ENCODE assay signal across 8 cellular contexts in the genomic region with DNA sequence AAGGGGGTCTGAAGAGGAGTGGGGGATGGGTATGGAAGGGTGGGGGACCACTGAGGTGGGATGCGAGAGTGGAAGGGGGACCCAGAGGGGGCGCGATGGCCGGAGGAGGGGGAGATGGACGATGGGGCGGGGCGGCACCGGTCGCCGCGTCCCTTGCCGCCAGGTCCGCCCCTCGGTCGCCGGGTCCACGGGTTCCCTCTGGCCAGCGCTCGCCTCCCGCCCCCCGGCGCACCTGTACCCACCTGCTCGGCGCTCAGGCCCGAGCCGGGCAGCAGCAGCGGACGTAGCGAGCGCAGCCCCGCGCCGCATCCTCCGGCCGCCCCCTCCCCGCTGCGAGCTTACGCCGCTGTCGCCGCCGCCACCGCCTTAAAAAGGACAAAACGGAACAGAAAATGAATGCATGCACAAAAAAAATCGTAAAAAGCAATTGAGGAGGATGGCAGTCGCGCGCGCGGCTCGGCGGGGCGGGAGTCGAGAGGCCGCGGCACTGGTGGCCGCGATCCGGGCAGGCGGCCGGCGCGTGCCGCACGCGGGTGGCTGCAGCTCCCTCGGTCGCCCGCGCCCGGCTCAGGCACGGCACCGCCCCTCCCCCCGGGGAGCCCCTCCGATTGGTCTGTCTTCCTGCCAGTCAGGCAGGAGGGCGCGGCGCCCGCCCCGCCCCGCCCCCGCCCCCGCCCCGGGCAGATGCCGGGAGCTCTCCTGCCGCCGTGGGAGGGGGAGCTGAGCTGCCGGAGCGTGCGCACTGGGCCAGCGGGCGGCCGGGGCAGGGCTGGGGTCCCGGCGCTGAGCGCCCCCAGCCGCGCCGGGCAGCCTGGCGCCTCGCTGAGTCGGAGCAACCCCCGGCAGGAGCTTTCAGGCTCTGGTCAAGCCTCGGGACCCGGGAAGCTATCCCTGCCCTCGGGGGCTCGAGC. TPM values are rescaled to one million over a fixed set of nuclear protein-coding genes. Genes with fewer than 3 reads are reported as not detected.
DNase-seq lines count a peak whose midpoint lies in the region; TF ChIP-seq lines count a peak whose summit lies in the region.

Gene JAKMIP1, minus strand, starts transcription at position 539 of the 911 bp plus-strand sequence. CDS start 87,699 bp downstream, outside the sequence.

- H2BK120ac ChIP-seq in H9 (ENCODE audit: low read depth, low read length, poor library complexity, severe bottlenecking) (no peak within 1 kb of the TSS), mesenchymal stem cell (ENCODE audit: low read depth, low read length) (no peak within 1 kb of the TSS)

- H3K27ac ChIP-seq in H9 (ENCODE audit: insufficient read length, low read depth, low read length): no peak within 1 kb of the TSS
- H3K27ac ChIP-seq in duodenal mucosa (ENCODE audit: low read depth, low read length): no peak within 1 kb of the TSS
- H3K27ac ChIP-seq in mesenchymal stem cell (ENCODE audit: low read length, poor library complexity, severe bottlenecking): no peak within 1 kb of the TSS

- H2BK12ac ChIP-seq in H9 (ENCODE audit: insufficient read length, low read depth, low read length) (no peak within 1 kb of the TSS), mesenchymal stem cell (ENCODE audit: low read length in 2 of 2) (no peak within 1 kb of the TSS)

- H3K4me1 ChIP-seq in H9 (ENCODE audit: insufficient read depth, low read length) (0 out of 2 replicates have a peak, but pooled peaks cover 3% of the 10 kb centered on the region), duodenal mucosa (ENCODE audit: control insufficient read depth in 1 of 2, insufficient read depth in 2 of 2, low read length in 2 of 2) (no peaks in the 10 kb centered on the region), mesenchymal stem cell (ENCODE audit: control insufficient read depth, insufficient read depth, low read depth, low read length) (peaks cover 20% of the 10 kb centered on the region)

- H4K91ac ChIP-seq in H9 (ENCODE audit: insufficient read length, low read depth, low read length) (no peak within 1 kb of the TSS), mesenchymal stem cell (ENCODE audit: low read length) (peak within 1 kb of the TSS; percentile 58)

- no peak within 1 kb of the TSS; a peak in 1 of 7 replicates for H3K27ac Mint-ChIP-seq in H9

- peak within 1 kb of the TSS; percentile 64 to 89 for H3K4me3 Mint-ChIP-seq in H9

- H3K9ac ChIP-seq in H9 (ENCODE audit: extremely low read depth, insufficient read length, low read length) (no peak within 1 kb of the TSS), duodenal mucosa (ENCODE audit: low read depth in 1 of 2, low read length in 2 of 2) (no peak within 1 kb of the TSS), mesenchymal stem cell (ENCODE audit: low read length) (no peak within 1 kb of the TSS)

- H3T11ph ChIP-seq in H9 (ENCODE audit: low read length): no peak within 1 kb of the TSS

- H3K14ac ChIP-seq in H9 (ENCODE audit: insufficient read depth, low read length) (no peak within 1 kb of the TSS), mesenchymal stem cell (ENCODE audit: low read length in 2 of 2) (no peak within 1 kb of the TSS)

- H3K4ac ChIP-seq in H9 (ENCODE audit: low read depth, low read length) (no peak within 1 kb of the TSS), mesenchymal stem cell (ENCODE audit: low read depth in 1 of 2, low read length in 2 of 2) (no peak within 1 kb of the TSS)

- H3K18ac ChIP-seq in H9 (ENCODE audit: insufficient read length, low read depth, low read length): no peak within 1 kb of the TSS
- H3K18ac ChIP-seq in mesenchymal stem cell (ENCODE audit: low read depth in 1 of 2, low read length in 2 of 2): peak within 1 kb of the TSS in 1 of 2 experiments; percentile 31

- H2AFZ ChIP-seq in H9 (ENCODE audit: low read length) (no peak within 1 kb of the TSS), mesenchymal stem cell (ENCODE audit: low read depth, low read length) (peak within 1 kb of the TSS; percentile 77)

- peaks cover 0 to 8% (median 0%) of the 10 kb centered on the region in 3 experiments; a peak in 1 of 7 replicates for H3K36me3 Mint-ChIP-seq in H9 (ENCODE audit: insufficient read depth in 1 of 3, low read depth in 3 of 3)

- no peak for TF ChIP-seq CTCF in GM12875 (IDR thresholded peaks at IDR 0.05; ENCODE audit: borderline replicate concordance, insufficient read depth, low read depth, low read length)
- TF ChIP-seq CTCF in H9 (conservative IDR thresholded peaks at IDR 0.05): no peak

- H3K27me3 Mint-ChIP-seq in H9 (ENCODE audit: low read depth): peaks cover 58% of the 10 kb centered on the region

- no peak within 1 kb of the TSS for H3K56ac ChIP-seq in H9 (ENCODE audit: insufficient read length, low read depth, low read length)

- no CpG with 5 or more reads among the region's 107 CpGs for WGBS in H9 (ENCODE audit: extremely low coverage, insufficient read length, low lambda C conversion rate)
- WGBS in mesenchymal stem cell: 1% methylated on average over 72 of the region's 107 CpGs

- H3K9me3 Mint-ChIP-seq in H9: peaks cover 6 to 8% of the 10 kb centered on the region in 2 experiments; a peak in 4 of 5 replicates

- H3K9me3 ChIP-seq in H9 (ENCODE audit: control insufficient read depth, low read depth, low read length): no peaks in the 10 kb centered on the region
- H3K9me3 ChIP-seq in duodenal mucosa (ENCODE audit: control insufficient read depth in 1 of 2, low read length in 2 of 2): peaks cover 0 to 6% of the 10 kb centered on the region in 2 donors
- H3K9me3 ChIP-seq in mesenchymal stem cell (ENCODE audit: control insufficient read depth, low read length): peaks cover 7% of the 10 kb centered on the region

- peaks cover 38 to 39% of the 10 kb centered on the region in 2 experiments for H3K4me1 Mint-ChIP-seq in H9

- peaks cover 7% of the 10 kb centered on the region for H3K23me2 ChIP-seq in H9 (ENCODE audit: insufficient read length, low read depth, low read length, poor library complexity, severe bottlenecking)

- no peaks in the 10 kb centered on the region for H3K79me1 ChIP-seq in H9 (ENCODE audit: insufficient read depth, low read depth, low read length, poor library complexity, severe bottlenecking)
- no peaks in the 10 kb centered on the region for H3K79me1 ChIP-seq in mesenchymal stem cell (replicated peaks; ENCODE audit: low read length, poor library complexity, severe bottlenecking)

- no peaks in the 10 kb centered on the region for H3K36me3 ChIP-seq in duodenal mucosa (ENCODE audit: control insufficient read depth in 1 of 2, insufficient read depth in 2 of 2, low read length in 2 of 2)
- H3K36me3 ChIP-seq in mesenchymal stem cell (ENCODE audit: control insufficient read depth in 1 of 2, insufficient read depth in 2 of 2, low read depth in 1 of 2, low read length in 2 of 2): no peaks in the 10 kb centered on the region

- H2BK15ac ChIP-seq in H9 (ENCODE audit: low read depth, low read length) (no peak within 1 kb of the TSS), mesenchymal stem cell (ENCODE audit: low read depth, poor library complexity, severe bottlenecking) (no peak within 1 kb of the TSS)

- H4K8ac ChIP-seq in H9 (replicated peaks; ENCODE audit: insufficient read length, low read depth, low read length) (no peak within 1 kb of the TSS), mesenchymal stem cell (ENCODE audit: low read length) (no peak within 1 kb of the TSS)

- no peaks in the 10 kb centered on the region for H4K20me1 ChIP-seq in H9 (ENCODE audit: control insufficient read depth, insufficient read depth, insufficient read length)

- no peak within 1 kb of the TSS for H2AK5ac ChIP-seq in H9 (ENCODE audit: insufficient read length, low read length)
- no peak within 1 kb of the TSS for H2AK5ac ChIP-seq in mesenchymal stem cell (ENCODE audit: low read length, severe bottlenecking)

- H3K4me2 ChIP-seq in H9 (ENCODE audit: insufficient read depth, insufficient read length, low read length) (peak within 1 kb of the TSS; percentile 68), mesenchymal stem cell (ENCODE audit: low read length, poor library complexity, severe bottlenecking) (peak within 1 kb of the TSS; percentile 93)

- H3K23ac ChIP-seq in H9 (ENCODE audit: insufficient read length, low read depth, low read length) (no peak within 1 kb of the TSS), mesenchymal stem cell (ENCODE audit: low read length in 2 of 2) (no peak within 1 kb of the TSS)

- H3K4me3 ChIP-seq in GM12875 (ENCODE audit: low read depth, low read length) (peak within 1 kb of the TSS; percentile 86), duodenal mucosa (ENCODE audit: low read depth in 1 of 2, low read length in 2 of 2) (peak within 1 kb of the TSS; percentile 47 to 60), mesenchymal stem cell (ENCODE audit: insufficient read depth in 1 of 2, low read depth in 1 of 2, low read length in 2 of 2) (peak within 1 kb of the TSS in 1 of 2 experiments; percentile 54)

- H3K79me2 ChIP-seq in H9 (ENCODE audit: insufficient read depth, low read length): no peaks in the 10 kb centered on the region

- no peak within 1 kb of the TSS for H4K5ac ChIP-seq in H9 (ENCODE audit: insufficient read length, low read depth, low read length)

- H2BK5ac ChIP-seq in H9 (ENCODE audit: insufficient read length, low read length) (no peak within 1 kb of the TSS), mesenchymal stem cell (ENCODE audit: low read depth, low read length, poor library complexity, severe bottlenecking) (no peak within 1 kb of the TSS)

- DNase-seq in H9: peak; percentile 91
- DNase-seq in NCI-H1105 treated with DMSO at 0.1 percent for 48 hours (lab: John Stamatoyannopoulos, UW): peak; percentile 44
- peak; percentile 79 to 82 for DNase-seq in activated CD4-positive, alpha-beta T cell treated with anti-CD3 and anti-CD28 coated beads, Interleukin-2, amount 50 U/mL, for 4 hours
- DNase-seq in mesenchymal stem cell: peak; percentile 33
- DNase-seq in stimulated activated CD8-positive, alpha-beta memory T cell treated with anti-CD3 and anti-CD28 coated beads, Interleukin-15, amount 100 ng/mL, for 4 hours (ENCODE audit: low read depth in 2 of 2): peak; percentile 67
- no peak for DNase-seq in dedifferentiated amniotic fluid mesenchymal stem cell (ENCODE audit: extremely low spot score)

- H2BK20ac ChIP-seq in H9 (ENCODE audit: low read depth, low read length, poor library complexity, severe bottlenecking): no peak within 1 kb of the TSS

- no peaks in the 10 kb centered on the region; the same call in 1 of the 2 replicates for H3K27me3 ChIP-seq in H9 (ENCODE audit: insufficient read depth, low read length)
- H3K27me3 ChIP-seq in duodenal mucosa (ENCODE audit: control insufficient read depth in 1 of 2, insufficient read depth in 2 of 2, low read length in 2 of 2): peaks cover 25 to 32% of the 10 kb centered on the region in 2 donors
- H3K27me3 ChIP-seq in mesenchymal stem cell (ENCODE audit: control insufficient read depth in 1 of 2, insufficient read depth in 1 of 2, low read length in 2 of 2): peaks cover 60 to 67% of the 10 kb centered on the region in 2 experiments

RNA-seq across cellular contexts. Expression of gene JAKMIP1, which starts in this region (rescaled TPM):
- 1.3 and 1.5 TPM in 2 replicates for total RNA-seq in H9 (2021)
- not detected for polyA plus RNA-seq in mesenchymal stem cell (2013, experiment 1 of 2)
- not detected for polyA plus RNA-seq in mesenchymal stem cell (2013, experiment 2 of 2)
